1 cellular context compared by ENCODE assay signal in genomic region chr7:124171068-124171467, GRCh38.
TF ChIP-seq lines count a peak whose summit lies in the region.

No MANE protein-coding gene starts in this region.

TF ChIP-seq in H1, 55 proteins besides CTCF, POLR2A, EP300 and RAD21:
- TF ChIP-seq CHD7 (IDR thresholded peaks at IDR 0.05; ENCODE audit: insufficient replicate concordance, low read length) (no peak), JUND (IDR thresholded peaks at IDR 0.05; ENCODE audit: low read length) (no peak), CBX5 (IDR thresholded peaks at IDR 0.05; ENCODE audit: low read depth, low read length) (no peak), BACH1 (IDR thresholded peaks at IDR 0.05; ENCODE audit: low read length) (no peak), BRCA1 (IDR thresholded peaks at IDR 0.05; ENCODE audit: low read depth, low read length) (no peak), BCL11A (IDR thresholded peaks at IDR 0.05; ENCODE audit: low read depth in 2 of 2, low read length in 2 of 2) (no peak), ATF2 (IDR thresholded peaks at IDR 0.05; ENCODE audit: low read length) (no peak), SIX5 (IDR thresholded peaks at IDR 0.05; ENCODE audit: low read depth, low read length) (no peak), EZH2 (IDR thresholded peaks at IDR 0.05; ENCODE audit: low read depth, low read length, severe bottlenecking) (no peak), TBP (IDR thresholded peaks at IDR 0.05; ENCODE audit: low read depth, low read length) (no peak), RFX5 (IDR thresholded peaks at IDR 0.05; ENCODE audit: borderline replicate concordance, low read depth, low read length) (no peak), HDAC2 (IDR thresholded peaks at IDR 0.05; ENCODE audit: borderline replicate concordance in 1 of 2, low read depth in 2 of 2, low read length in 2 of 2) (no peak), ZNF274 (IDR thresholded peaks at IDR 0.05; ENCODE audit: borderline replicate concordance, extremely low read depth, low read length) (no peak), YY1 (IDR thresholded peaks at IDR 0.05; ENCODE audit: low read depth, low read length) (no peak)
